Comparison of ENCODE assay signal across 17 cellular contexts in genomic region chr2:88180594-88181240, GRCh38. TPM values are rescaled to one million over a fixed set of nuclear protein-coding genes. Genes with fewer than 3 reads are reported as not detected.
DNase-seq lines count a peak whose midpoint lies in the region; ATAC-seq, FAIRE-seq and TF ChIP-seq lines count a peak whose summit lies in the region.
"Had no signal": no experiment of that assay in that cellular context is flagged by ENCODE, and none has a peak within 500 bp of the region (broad histone marks: within the 10 kb centered on the region; RNA-seq: fewer than 3 reads in every experiment).

No MANE protein-coding gene starts in this region.

- peak; percentile 8 for DNase-seq in AG09319 (ENCODE audit: extremely low read depth, low read depth)
- DNase-seq in amniotic epithelial cell (ENCODE audit: low read depth), result peak; percentile 5
- DNase-seq in keratinocyte (ENCODE audit: low read depth, low spot score), result no peak
- no peak for DNase-seq in COLO668 (lab: John Stamatoyannopoulos, UW; ENCODE audit: unreplicated experiment)
- no peak for DNase-seq in activated CD8-positive, alpha-beta memory T cell treated with anti-CD3 and anti-CD28 coated beads, Interleukin-2, amount 50 U/mL, for 48 hours
- DNase-seq: activated CD4-positive, CD25-positive, alpha-beta regulatory T cell; activated naive CD8-positive, alpha-beta T cell treated with anti-CD3 and anti-CD28 coated beads, Interleukin-2, amount 10 ng/mL, durations not matched to agents 7 days and 5 days; CD4-positive, alpha-beta T cell; erythroblast; GF-D8; Karpas-422; NCI-H2107 had no signal

- peak overlapping the region; percentile 31 for H3K4me2 ChIP-seq in keratinocyte (ENCODE audit: control insufficient read depth, extremely low read depth, insufficient read depth, low read depth, low read length)

- TF ChIP-seq CTCF in AG09319 (IDR thresholded peaks at IDR 0.05; ENCODE audit: low read depth, low read length) (no peak), HEK293 (tag by site-specific recombination; IDR thresholded peaks at IDR 0.05) (no peak), keratinocyte (optimal IDR thresholded peaks at IDR 0.05 in 1 of 3, IDR thresholded peaks at IDR 0.05 in 1 of 3, conservative IDR thresholded peaks at IDR 0.05 in 1 of 3; ENCODE audit: extremely low read depth in 1 of 3, insufficient read depth in 2 of 3, low read length in 3 of 3) (peak in 1 of 3 experiments; percentile 8)

- POLR2A ChIA-PET in HEK293 (lab: Yijun Ruan, JAX), result no interaction called here

- H3K4me1 ChIP-seq in HEK293 (ENCODE audit: control insufficient read depth, insufficient read depth, low read length) (no peaks in the 10 kb centered on the region), keratinocyte (ENCODE audit: control insufficient read depth, extremely low read depth, insufficient read depth, low read length) (peaks cover 13% of the 10 kb centered on the region)

- CTCF ChIA-PET in HEK293 (lab: Yijun Ruan, JAX), result interaction anchor here (0.7 kb wide), 1 partner anchor 274 kb away, joined by 6 read pairs; no protein-coding TSS in a partner anchor

- H3K27me3 ChIP-seq in keratinocyte (ENCODE audit: control insufficient read depth, extremely low read depth, insufficient read depth, low read length), result no peaks in the 10 kb centered on the region

- H3K36me3 ChIP-seq in HEK293 (ENCODE audit: control insufficient read depth in 2 of 2, insufficient read depth in 1 of 2, low read length in 2 of 2) (no peaks in the 10 kb centered on the region), keratinocyte (ENCODE audit: control insufficient read depth in 2 of 2, extremely low read depth in 1 of 2, insufficient read depth in 2 of 2, low read length in 2 of 2) (no peaks in the 10 kb centered on the region)

- dilution Hi-C loops in keratinocyte (cut with MboI; ENCODE audit: extremely low pct_ligation_motif_present, low sequenced_read_pairs), result no loop called here

- no peaks in the 10 kb centered on the region for H4K20me1 ChIP-seq in keratinocyte (ENCODE audit: control insufficient read depth, extremely low read depth, insufficient read depth, low read length)

- no peaks in the 10 kb centered on the region for H3K9me3 ChIP-seq in HEK293 (ENCODE audit: control insufficient read depth, insufficient read depth, low read depth, low read length)
- H3K9me3 ChIP-seq in keratinocyte (ENCODE audit: control insufficient read depth, low read depth, low read length), result no peaks in the 10 kb centered on the region

- H3K27ac ChIP-seq in HEK293 (ENCODE audit: extremely low read depth, low read depth, low read length) (no peak overlapping the region), keratinocyte (ENCODE audit: control insufficient read depth, insufficient read depth, low read length) (no peak overlapping the region)

- H3K9me1 ChIP-seq in keratinocyte (ENCODE audit: control insufficient read depth, extremely low read depth, insufficient read depth, low read length), result no peaks in the 10 kb centered on the region

- H3K79me2 ChIP-seq in keratinocyte (ENCODE audit: control insufficient read depth, insufficient read depth, low read length), result no peaks in the 10 kb centered on the region

- no peak for ATAC-seq in HG03025 (IDR thresholded peaks at IDR 0.05; ENCODE audit: low FRiP score, unreplicated experiment)
- no peak for ATAC-seq in GM18511 (IDR thresholded peaks at IDR 0.05; ENCODE audit: unreplicated experiment)
- ATAC-seq: sciatic nerve had no signal

- no peak overlapping the region for H3K9ac ChIP-seq in keratinocyte (ENCODE audit: control insufficient read depth, extremely low read depth, insufficient read depth, low read length)

- peak; percentile 71 for FAIRE-seq in keratinocyte (lab: Jason Lieb, UNC)

- no peak overlapping the region for H2AFZ ChIP-seq in keratinocyte (ENCODE audit: control insufficient read depth, low read length)

- H3K4me3 ChIP-seq in HEK293 (ENCODE audit: low read depth, low read length) (no peak overlapping the region), keratinocyte (ENCODE audit: control insufficient read depth in 2 of 3, extremely low read depth in 1 of 3, insufficient read depth in 2 of 3, low read depth in 1 of 3, low read length in 3 of 3) (no peak overlapping the region)

TF ChIP-seq in HEK293, 187 proteins besides CTCF, POLR2A, EP300 and RAD21:
- TF ChIP-seq ZNF704 (tag by site-specific recombination; IDR thresholded peaks at IDR 0.05) (no peak), INSM2 (tag by site-specific recombination; IDR thresholded peaks at IDR 0.05) (no peak), ZNF596 (tag by site-specific recombination; IDR thresholded peaks at IDR 0.05) (peak; percentile 77)

RNA-seq across cellular contexts. Expression of gene THNSL2, which starts 10.6 kb away (rescaled TPM):
- polyA plus RNA-seq in keratinocyte, result 2.7 to 4.0 TPM (median 3.9 TPM) in 3 replicates
- polyA plus RNA-seq in keratinocyte (2011; ENCODE audit: low read depth), result 2.2 TPM
- polyA plus RNA-seq in keratinocyte (2011; cell fraction: cytosol; rRNA removed), result 4.4 and 6.7 TPM in 2 replicates
- 12.3 and 18.5 TPM in 2 replicates for polyA plus RNA-seq in keratinocyte (2011; cell fraction: nucleus; rRNA removed)
- polyA plus RNA-seq in keratinocyte (2012; ENCODE audit: low replicate concordance), result 2.3 and 6.7 TPM in 2 replicates
- polyA minus RNA-seq in keratinocyte, result 3.4 to 6.0 TPM (median 4.2 TPM) in 3 replicates
- 4.2 TPM for polyA minus RNA-seq in keratinocyte (2011; cell fraction: cytosol; rRNA and poly(A)+ RNA removed)
- 4.6 and 5.0 TPM in 2 replicates for polyA minus RNA-seq in keratinocyte (2011; cell fraction: nucleus; rRNA and poly(A)+ RNA removed)

RNA-seq across cellular contexts. Expression of gene FABP1, which starts 52.9 kb away (rescaled TPM):
- polyA plus RNA-seq in keratinocyte, result not detected in 3 replicates
- polyA plus RNA-seq in keratinocyte (2011; ENCODE audit: low read depth), result 1.0 TPM
- not detected in 2 replicates for polyA plus RNA-seq in keratinocyte (2011; cell fraction: cytosol; rRNA removed)
- not detected in 2 replicates for polyA plus RNA-seq in keratinocyte (2011; cell fraction: nucleus; rRNA removed)
- not detected in 2 replicates for polyA plus RNA-seq in keratinocyte (2012; ENCODE audit: low replicate concordance)
- polyA minus RNA-seq in keratinocyte, result not detected in 3 replicates
- polyA minus RNA-seq in keratinocyte (2011; cell fraction: cytosol; rRNA and poly(A)+ RNA removed), result not detected
- not detected in 2 replicates for polyA minus RNA-seq in keratinocyte (2011; cell fraction: nucleus; rRNA and poly(A)+ RNA removed)
- polyA plus RNA-seq: neural cell had no signal

Comparison
In these comparisons a context has a peak if more than half of its experiments do, and no peak if none do; other contexts are left out.
1. DNase-seq: peak in AG09319 (single experiment) and amniotic epithelial cell (single experiment); none in keratinocyte (single experiment), COLO668 (single experiment) and activated CD8-positive, alpha-beta memory T cell treated with anti-CD3 and anti-CD28 coated beads, Interleukin-2, amount 50 U/mL, for 48 hours (single experiment).